In genomic region chr9:132049323-132049882, GRCh38 we compare ENCODE assay signal across 21 cellular contexts. TPM values are rescaled to one million over a fixed set of nuclear protein-coding genes. Genes with fewer than 3 reads are reported as not detected.
DNase-seq lines count a peak whose midpoint lies in the region; ATAC-seq lines count a peak whose summit lies in the region.
"Had no signal": no experiment of that assay in that cellular context is flagged by ENCODE, and none has a peak within 500 bp of the region (broad histone marks: within the 10 kb centered on the region; RNA-seq: fewer than 3 reads in every experiment).

No MANE protein-coding gene starts in this region.

- 68% methylated on average over 7 of the region's 7 CpGs for WGBS in right cardiac atrium

- ATAC-seq in right cardiac atrium, result peak in 1 of 2 donors; percentile 51
- no peak for ATAC-seq in GM21717 (IDR thresholded peaks at IDR 0.05; ENCODE audit: unreplicated experiment)
- ATAC-seq: left colon, natural killer cell had no signal

- peaks cover 8% of the 10 kb centered on the region for H3K4me1 ChIP-seq in right cardiac atrium (ENCODE audit: control insufficient read depth, insufficient read depth, low read length)

- peak overlapping the region; percentile 7 for H3K27ac ChIP-seq in right cardiac atrium (ENCODE audit: low read length)
- H3K27ac ChIP-seq: C4-2B, GM23248, pancreas had no signal

- no peaks in the 10 kb centered on the region for H3K27me3 ChIP-seq in right cardiac atrium (ENCODE audit: control insufficient read depth, insufficient read depth)
- H3K27me3 ChIP-seq: heart right ventricle, pancreas had no signal

- no peaks in the 10 kb centered on the region for H3K9me3 ChIP-seq in right cardiac atrium (ENCODE audit: control insufficient read depth, low read length)
- H3K9me3 ChIP-seq: heart right ventricle, pancreas had no signal

- intact Hi-C loops in right cardiac atrium (cut with DNase I), result no loop called here

- peak in 9 of 14 donors; percentile 16 to 88 (median 36) for DNase-seq in C1 segment of cervical spinal cord (lab: John Stamatoyannopoulos, UW)
- peak; percentile 70 for DNase-seq in cerebellum (ENCODE audit: low spot score)
- DNase-seq in right cardiac atrium, result peak in 2 of 3 donors; percentile 35 to 62
- DNase-seq in putamen (ENCODE audit: low spot score), result peak; percentile 19
- no peak for DNase-seq in COR-L47 (lab: John Stamatoyannopoulos, UW)
- DNase-seq in stimulated activated CD4-positive, alpha-beta T cell treated with anti-CD3 and anti-CD28 coated beads, Interleukin-2, amount 100 ng/mL, for 48 hours, result no peak
- DNase-seq in NCI-H524 treated with DMSO at 0.1 percent for 48 hours (lab: John Stamatoyannopoulos, UW), result no peak
- DNase-seq: activated CD4-positive, alpha-beta T cell treated with anti-CD3 and anti-CD28 coated beads for 4 hours; activated naive CD4-positive, alpha-beta T cell; activated T-cell treated with anti-CD3 and anti-CD28 coated beads, Interleukin-2, amount 50 U/mL, for 48 hours; GM23248; HFFc6; left colon; natural killer cell; NCI-H1105; NCI-H1930; NCI-H69; pancreas had no signal

- no peak overlapping the region for H3K4me3 ChIP-seq in right cardiac atrium (ENCODE audit: low read length)
- H3K4me3 ChIP-seq: GM23248, heart right ventricle, pancreas had no signal

RNA-seq across cellular contexts. Expression of gene MED27, which starts 30.3 kb away (rescaled TPM):
- total RNA-seq in cerebellum, result 14.7 TPM
- 10 to 100 TPM; 19.9 to 22.2 (median 20.6) TPM for total RNA-seq in right cardiac atrium
- polyA plus RNA-seq in right cardiac atrium, result 22.7 TPM

Comparison
In these comparisons a context has a peak if more than half of its experiments do, and no peak if none do; other contexts are left out.
1. DNase-seq: peak in C1 segment of cervical spinal cord (9 of 14), cerebellum (single experiment), right cardiac atrium (2 of 3) and putamen (single experiment); none in COR-L47 (single experiment), stimulated activated CD4-positive, alpha-beta T cell treated with anti-CD3 and anti-CD28 coated beads, Interleukin-2, amount 100 ng/mL, for 48 hours (0 of 2) and NCI-H524 treated with DMSO at 0.1 percent for 48 hours (single experiment).